Comparison of ENCODE assay signal across 10 cellular contexts in genomic region chr21:45887121-45887611, GRCh38.
DNase-seq lines count a peak whose midpoint lies in the region; ATAC-seq lines count a peak whose summit lies in the region.
"Had no signal": no experiment of that assay in that cellular context is flagged by ENCODE, and none has a peak within 500 bp of the region (broad histone marks: within the 10 kb centered on the region; RNA-seq: fewer than 3 reads in every experiment).

No MANE protein-coding gene starts in this region.

- no peaks in the 10 kb centered on the region for H3K9me3 ChIP-seq in right cardiac atrium (ENCODE audit: control insufficient read depth, low read length)

- peaks cover 93% of the 10 kb centered on the region for H3K4me1 Mint-ChIP-seq in activated naive CD4-positive, alpha-beta T cell treated with anti-CD3 and anti-CD28 coated beads, Interleukin-2, amount 50 U/mL, for 24 hours
- H3K4me1 Mint-ChIP-seq in activated naive CD8-positive, alpha-beta T cell treated with anti-CD3 and anti-CD28 coated beads, Interleukin-2, amount 50 U/mL, for 24 hours: peaks cover 79% of the 10 kb centered on the region
- H3K4me1 Mint-ChIP-seq in stimulated activated naive B cell treated with anti-CD40 and anti-IgM and Interleukin-4, amounts not matched to agents 10 μg/mL and 1 μg/mL and 100 μg/mL, for 72 hours: peaks cover 16 to 27% of the 10 kb centered on the region in 2 donors

- peaks cover 2% of the 10 kb centered on the region for H3K36me3 Mint-ChIP-seq in activated naive CD4-positive, alpha-beta T cell treated with anti-CD3 and anti-CD28 coated beads, Interleukin-2, amount 50 U/mL, for 24 hours
- H3K36me3 Mint-ChIP-seq in activated naive CD8-positive, alpha-beta T cell treated with anti-CD3 and anti-CD28 coated beads, Interleukin-2, amount 50 U/mL, for 24 hours (ENCODE audit: low read depth): peaks cover 4% of the 10 kb centered on the region
- no peaks in the 10 kb centered on the region for H3K36me3 Mint-ChIP-seq in stimulated activated naive B cell treated with anti-CD40 and anti-IgM and Interleukin-4, amounts not matched to agents 10 μg/mL and 1 μg/mL and 100 μg/mL, for 72 hours
- H3K36me3 Mint-ChIP-seq: neural progenitor cell had no signal

- peak overlapping the region; percentile 68 for H3K27ac Mint-ChIP-seq in activated naive CD4-positive, alpha-beta T cell treated with anti-CD3 and anti-CD28 coated beads, Interleukin-2, amount 50 U/mL, for 24 hours
- peak overlapping the region; percentile 60 for H3K27ac Mint-ChIP-seq in activated naive CD8-positive, alpha-beta T cell treated with anti-CD3 and anti-CD28 coated beads, Interleukin-2, amount 50 U/mL, for 24 hours
- no peak overlapping the region for H3K27ac Mint-ChIP-seq in stimulated activated naive B cell treated with anti-CD40 and anti-IgM and Interleukin-4, amounts not matched to agents 10 μg/mL and 1 μg/mL and 100 μg/mL, for 72 hours
- H3K27ac Mint-ChIP-seq: neural progenitor cell had no signal

- no peak for DNase-seq in activated naive CD4-positive, alpha-beta T cell treated with Interleukin-2 at 50 U/mL for 16 hours
- no peak for DNase-seq in activated naive CD8-positive, alpha-beta T cell treated with anti-CD3 and anti-CD28 coated beads, Interleukin-2, amount 50 U/mL, for 24 hours
- peak in 2 of 3 donors; percentile 75 to 78 for DNase-seq in right cardiac atrium
- peak; percentile 58 for DNase-seq in superior temporal gyrus (ENCODE audit: extremely low spot score)
- no peak for DNase-seq in stimulated activated naive B cell treated with anti-CD40 and anti-IgM and Interleukin-4, amounts not matched to agents 10 μg/mL and 1 μg/mL and 100 μg/mL, for 72 hours
- no peak for DNase-seq in NCI-H2227 treated with DMSO at 0.1 percent for 48 hours (lab: John Stamatoyannopoulos, UW)
- DNase-seq: Kasumi-1 had no signal

- no peak overlapping the region for H3K4me3 ChIP-seq in right cardiac atrium (ENCODE audit: low read length)
- H3K4me3 ChIP-seq: neural progenitor cell had no signal

- ATAC-seq in activated naive CD8-positive, alpha-beta T cell treated with anti-CD3 and anti-CD28 coated beads, Interleukin-2, amount 50 U/mL, for 24 hours: no peak
- ATAC-seq in right cardiac atrium (peak; percentile 60 to 81), GM19452 (IDR thresholded peaks at IDR 0.05; ENCODE audit: unreplicated experiment) (no peak)
- ATAC-seq in stimulated activated naive B cell treated with anti-CD40 and anti-IgM and Interleukin-4, amounts not matched to agents 10 μg/mL and 1 μg/mL and 100 μg/mL, for 72 hours (replicated peaks): no peak

- 45% methylated on average over 6 of the region's 6 CpGs for WGBS in right cardiac atrium

- H3K27me3 ChIP-seq in right cardiac atrium (ENCODE audit: control insufficient read depth, insufficient read depth): no peaks in the 10 kb centered on the region

- no peaks in the 10 kb centered on the region for H3K9me3 Mint-ChIP-seq in activated naive CD4-positive, alpha-beta T cell treated with anti-CD3 and anti-CD28 coated beads, Interleukin-2, amount 50 U/mL, for 24 hours
- H3K9me3 Mint-ChIP-seq in activated naive CD8-positive, alpha-beta T cell treated with anti-CD3 and anti-CD28 coated beads, Interleukin-2, amount 50 U/mL, for 24 hours: peaks cover 5% of the 10 kb centered on the region
- H3K9me3 Mint-ChIP-seq in stimulated activated naive B cell treated with anti-CD40 and anti-IgM and Interleukin-4, amounts not matched to agents 10 μg/mL and 1 μg/mL and 100 μg/mL, for 72 hours: no peaks in the 10 kb centered on the region
- H3K9me3 Mint-ChIP-seq: neural progenitor cell had no signal

- H3K4me1 ChIP-seq in right cardiac atrium (ENCODE audit: control insufficient read depth, insufficient read depth, low read length): peaks cover 3% of the 10 kb centered on the region
- H3K4me1 ChIP-seq: neural progenitor cell had no signal

- intact Hi-C loops in right cardiac atrium (cut with DNase I): no loop called here

- peak overlapping the region; percentile 9 for H3K27ac ChIP-seq in right cardiac atrium (ENCODE audit: low read length)
- H3K27ac ChIP-seq: neural progenitor cell had no signal

- H3K4me3 Mint-ChIP-seq in activated naive CD4-positive, alpha-beta T cell treated with anti-CD3 and anti-CD28 coated beads, Interleukin-2, amount 50 U/mL, for 24 hours: peak overlapping the region; percentile 39
- peak overlapping the region; percentile 40 for H3K4me3 Mint-ChIP-seq in activated naive CD8-positive, alpha-beta T cell treated with anti-CD3 and anti-CD28 coated beads, Interleukin-2, amount 50 U/mL, for 24 hours
- no peak overlapping the region for H3K4me3 Mint-ChIP-seq in stimulated activated naive B cell treated with anti-CD40 and anti-IgM and Interleukin-4, amounts not matched to agents 10 μg/mL and 1 μg/mL and 100 μg/mL, for 72 hours
- H3K4me3 Mint-ChIP-seq: neural progenitor cell had no signal

- no peaks in the 10 kb centered on the region for H3K27me3 Mint-ChIP-seq in activated naive CD4-positive, alpha-beta T cell treated with anti-CD3 and anti-CD28 coated beads, Interleukin-2, amount 50 U/mL, for 24 hours
- peaks cover 14% of the 10 kb centered on the region for H3K27me3 Mint-ChIP-seq in activated naive CD8-positive, alpha-beta T cell treated with anti-CD3 and anti-CD28 coated beads, Interleukin-2, amount 50 U/mL, for 24 hours
- H3K27me3 Mint-ChIP-seq in stimulated activated naive B cell treated with anti-CD40 and anti-IgM and Interleukin-4, amounts not matched to agents 10 μg/mL and 1 μg/mL and 100 μg/mL, for 72 hours: peaks cover 27 to 57% of the 10 kb centered on the region in 2 donors

Comparison
In these comparisons a context has a peak if more than half of its experiments do, and no peak if none do; other contexts are left out.
1. H3K4me3 Mint-ChIP-seq: peak in activated naive CD4-positive, alpha-beta T cell treated with anti-CD3 and anti-CD28 coated beads, Interleukin-2, amount 50 U/mL, for 24 hours (single experiment) and activated naive CD8-positive, alpha-beta T cell treated with anti-CD3 and anti-CD28 coated beads, Interleukin-2, amount 50 U/mL, for 24 hours (single experiment); none in stimulated activated naive B cell treated with anti-CD40 and anti-IgM and Interleukin-4, amounts not matched to agents 10 μg/mL and 1 μg/mL and 100 μg/mL, for 72 hours (0 of 2).
2. DNase-seq: peak in right cardiac atrium (2 of 3) and superior temporal gyrus (single experiment); none in activated naive CD4-positive, alpha-beta T cell treated with Interleukin-2 at 50 U/mL for 16 hours (single experiment), activated naive CD8-positive, alpha-beta T cell treated with anti-CD3 and anti-CD28 coated beads, Interleukin-2, amount 50 U/mL, for 24 hours (single experiment), stimulated activated naive B cell treated with anti-CD40 and anti-IgM and Interleukin-4, amounts not matched to agents 10 μg/mL and 1 μg/mL and 100 μg/mL, for 72 hours (single experiment) and NCI-H2227 treated with DMSO at 0.1 percent for 48 hours (single experiment).
3. ATAC-seq: peak in right cardiac atrium (2 of 2); none in activated naive CD8-positive, alpha-beta T cell treated with anti-CD3 and anti-CD28 coated beads, Interleukin-2, amount 50 U/mL, for 24 hours (single experiment), GM19452 (single experiment) and stimulated activated naive B cell treated with anti-CD40 and anti-IgM and Interleukin-4, amounts not matched to agents 10 μg/mL and 1 μg/mL and 100 μg/mL, for 72 hours (0 of 2).